30 cellular contexts compared by ENCODE assay signal in the genomic region with DNA sequence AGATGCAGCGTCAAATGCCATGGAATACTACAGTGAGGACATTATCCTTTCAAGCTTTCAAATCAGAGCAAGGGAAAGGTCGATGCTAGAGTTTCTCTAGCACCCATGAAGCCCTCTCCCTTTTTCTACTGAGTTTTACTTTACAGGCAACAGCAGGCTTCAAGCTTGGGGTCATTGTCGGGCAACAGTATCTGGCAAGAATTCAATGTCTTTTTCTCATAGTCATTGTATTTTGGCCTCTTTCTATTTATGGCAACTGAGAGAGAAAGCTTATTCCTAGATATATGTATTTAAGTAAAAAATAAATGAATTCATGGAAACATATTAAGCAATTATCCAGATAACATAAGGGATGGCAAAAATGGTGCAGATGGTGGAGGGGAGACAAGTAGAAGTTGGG. TPM values are rescaled to one million over a fixed set of nuclear protein-coding genes. Genes with fewer than 3 reads are reported as not detected.
DNase-seq lines count a peak whose midpoint lies in the region; ATAC-seq and TF ChIP-seq lines count a peak whose summit lies in the region.
"Had no signal": no experiment of that assay in that cellular context is flagged by ENCODE, and none has a peak within 500 bp of the region (broad histone marks: within the 10 kb centered on the region; RNA-seq: fewer than 3 reads in every experiment).

No MANE protein-coding gene starts in this region.

- no peak for DNase-seq in adipocyte (ENCODE audit: low read depth)
- DNase-seq in fibroblast of pulmonary artery (ENCODE audit: low read depth): peak; percentile 70
- DNase-seq in osteoblast (ENCODE audit: insufficient read length, low spot score, missing footprints): no peak
- no peak for DNase-seq in activated CD8-positive, alpha-beta memory T cell treated with anti-CD3 and anti-CD28 coated beads, Interleukin-2, amount 10 ng/mL, durations not matched to agents 7 days and 5 days
- DNase-seq in stimulated activated naive CD8-positive, alpha-beta T cell treated with anti-CD3 and anti-CD28 coated beads, Interleukin-15, Interleukin-2, amounts not matched to agents 100 U/mL and 50 U/mL, for 24 hours: no peak
- DNase-seq in erythroblast (lab: John Stamatoyannopoulos, UW): no peak
- DNase-seq: activated CD4-positive, alpha-beta T cell treated with anti-CD3 and anti-CD28 coated beads, Interleukin-2, amount 50 U/mL, for 48 hours; activated naive CD4-positive, alpha-beta T cell treated with anti-CD3 and anti-CD28 coated beads for 36 hours; amygdala; colonic mucosa; COR-L47; effector memory CD4-positive, alpha-beta T cell; GM23248; mesendoderm; NCI-H146; NCI-H345; PC-9; SHP77; stimulated activated CD4-positive, alpha-beta T cell treated with anti-CD3 and anti-CD28 coated beads, Interleukin-12 subunit alpha, Interleukin-12 subunit beta, amount 100 ng/mL, for 4 hours; stimulated activated CD4-positive, alpha-beta T cell treated with anti-CD3 and anti-CD28 coated beads, Interleukin-4, amount 100 ng/mL, for 1 hour; T-helper 2 cell had no signal

- no peak overlapping the region for H3K4me3 Mint-ChIP-seq in activated CD8-positive, alpha-beta memory T cell treated with anti-CD3 and anti-CD28 coated beads, Interleukin-2, amount 10 ng/mL, durations not matched to agents 7 days and 5 days
- H3K4me3 Mint-ChIP-seq: activated naive CD4-positive, alpha-beta T cell treated with anti-CD3 and anti-CD28 coated beads for 36 hours; neural crest cell had no signal

- no peak for TF ChIP-seq POLR2A in erythroblast (IDR thresholded peaks at IDR 0.05; ENCODE audit: low read length)

- H3K4me2 ChIP-seq in BLaER1 (peak overlapping the region; percentile 39), osteoblast (ENCODE audit: insufficient read depth, low read length) (peak overlapping the region; percentile 4)
- H3K4me2 ChIP-seq: PC-9 had no signal

- no peaks in the 10 kb centered on the region for H3K27me3 ChIP-seq in BLaER1
- no peaks in the 10 kb centered on the region for H3K27me3 ChIP-seq in adipocyte (replicated peaks; ENCODE audit: control insufficient read depth, insufficient read depth, low read length)
- no peaks in the 10 kb centered on the region for H3K27me3 ChIP-seq in osteoblast (ENCODE audit: insufficient read depth, low read length)
- H3K27me3 ChIP-seq: colonic mucosa, tibial nerve had no signal

- H3K9me3 ChIP-seq in BLaER1 (no peaks in the 10 kb centered on the region), adipocyte (ENCODE audit: control insufficient read depth, low read length) (no peaks in the 10 kb centered on the region), osteoblast (ENCODE audit: low read depth, low read length) (no peaks in the 10 kb centered on the region)
- H3K9me3 ChIP-seq: colonic mucosa, tibial nerve had no signal

- H3K4me3 ChIP-seq in BLaER1 (no peak overlapping the region), adipocyte (ENCODE audit: low read length) (peak overlapping the region; percentile 20), fibroblast of pulmonary artery (replicated peaks; ENCODE audit: low read depth, low read length) (no peak overlapping the region), osteoblast (ENCODE audit: insufficient read depth, low read length) (no peak overlapping the region)
- H3K4me3 ChIP-seq: colonic mucosa, GM23248, PC-9, tibial nerve had no signal

- ATAC-seq in GM18867 (IDR thresholded peaks at IDR 0.05; ENCODE audit: unreplicated experiment): no peak
- no peak for ATAC-seq in activated CD8-positive, alpha-beta memory T cell treated with anti-CD3 and anti-CD28 coated beads, Interleukin-2, amount 10 ng/mL, durations not matched to agents 7 days and 5 days
- no peak for ATAC-seq in stimulated activated naive CD8-positive, alpha-beta T cell treated with anti-CD3 and anti-CD28 coated beads, Interleukin-15, Interleukin-2, amounts not matched to agents 100 U/mL and 50 U/mL, for 24 hours

- H3K9ac ChIP-seq in BLaER1: no peak overlapping the region
- H3K9ac ChIP-seq in adipocyte (ENCODE audit: low read length): peak overlapping the region; percentile 22
- H3K9ac ChIP-seq: GM23248, parathyroid adenoma had no signal

- H2AFZ ChIP-seq in osteoblast (ENCODE audit: low read length): no peak overlapping the region
- H2AFZ ChIP-seq: GM23248, parathyroid adenoma, PC-9 had no signal

- H4K20me1 ChIP-seq in BLaER1: no peaks in the 10 kb centered on the region
- H4K20me1 ChIP-seq in osteoblast (ENCODE audit: insufficient read depth, low read length): no peaks in the 10 kb centered on the region

- H3K27ac ChIP-seq in BLaER1 (no peak overlapping the region), osteoblast (ENCODE audit: low read depth, low read length) (peak overlapping the region; percentile 41)
- H3K27ac ChIP-seq: C4-2B, colonic mucosa, GM23248, parathyroid adenoma, PC-9 had no signal

- peaks cover 21% of the 10 kb centered on the region for H3K4me1 Mint-ChIP-seq in activated CD8-positive, alpha-beta memory T cell treated with anti-CD3 and anti-CD28 coated beads, Interleukin-2, amount 10 ng/mL, durations not matched to agents 7 days and 5 days
- H3K4me1 Mint-ChIP-seq: neural crest cell had no signal

- H3K9me3 Mint-ChIP-seq in activated CD8-positive, alpha-beta memory T cell treated with anti-CD3 and anti-CD28 coated beads, Interleukin-2, amount 10 ng/mL, durations not matched to agents 7 days and 5 days (ENCODE audit: low read depth): no peaks in the 10 kb centered on the region
- H3K9me3 Mint-ChIP-seq: activated naive CD4-positive, alpha-beta T cell treated with anti-CD3 and anti-CD28 coated beads for 36 hours; neural crest cell had no signal

- no peaks in the 10 kb centered on the region for H3K36me3 ChIP-seq in BLaER1
- H3K36me3 ChIP-seq in adipocyte (ENCODE audit: control insufficient read depth, insufficient read depth, low read length, severe bottlenecking): no peaks in the 10 kb centered on the region
- H3K36me3 ChIP-seq in osteoblast (ENCODE audit: insufficient read depth, low read length): no peaks in the 10 kb centered on the region
- H3K36me3 ChIP-seq: colonic mucosa, tibial nerve had no signal

- H3K79me2 ChIP-seq in osteoblast (ENCODE audit: insufficient read depth, low read length): no peaks in the 10 kb centered on the region
- H3K79me2 ChIP-seq: parathyroid adenoma had no signal

- H3K27ac Mint-ChIP-seq in activated CD8-positive, alpha-beta memory T cell treated with anti-CD3 and anti-CD28 coated beads, Interleukin-2, amount 10 ng/mL, durations not matched to agents 7 days and 5 days: no peak overlapping the region
- H3K27ac Mint-ChIP-seq: activated naive CD4-positive, alpha-beta T cell treated with anti-CD3 and anti-CD28 coated beads for 36 hours had no signal

- CTCF ChIA-PET in activated CD8-positive, alpha-beta memory T cell treated with anti-CD3 and anti-CD28 coated beads, Interleukin-2, amount 10 ng/mL, durations not matched to agents 7 days and 5 days (lab: Charles Lee): interaction anchor here (1.3 to 1.4 kb wide), 2 partner anchors 9 to 10 kb away, joined by 4 to 6 read pairs; no protein-coding TSS in a partner anchor

- peaks cover 42% of the 10 kb centered on the region for H3K4me1 ChIP-seq in BLaER1
- H3K4me1 ChIP-seq in adipocyte (ENCODE audit: control insufficient read depth, insufficient read depth, low read length): peaks cover 51% of the 10 kb centered on the region
- peaks cover 30% of the 10 kb centered on the region for H3K4me1 ChIP-seq in osteoblast (ENCODE audit: insufficient read depth, low read length)
- H3K4me1 ChIP-seq: colonic mucosa, parathyroid adenoma had no signal

- no peaks in the 10 kb centered on the region for H3K36me3 Mint-ChIP-seq in activated CD8-positive, alpha-beta memory T cell treated with anti-CD3 and anti-CD28 coated beads, Interleukin-2, amount 10 ng/mL, durations not matched to agents 7 days and 5 days

- peaks cover 3% of the 10 kb centered on the region for H3K27me3 Mint-ChIP-seq in activated CD8-positive, alpha-beta memory T cell treated with anti-CD3 and anti-CD28 coated beads, Interleukin-2, amount 10 ng/mL, durations not matched to agents 7 days and 5 days

- no peak for TF ChIP-seq CTCF in fibroblast of pulmonary artery (IDR thresholded peaks at IDR 0.05; ENCODE audit: low read length, missing control alignments)
- TF ChIP-seq CTCF in osteoblast (IDR thresholded peaks at IDR 0.05; ENCODE audit: extremely low read depth, low read depth, low read length): no peak

RNA-seq across cellular contexts. Expression of a gene that starts 0.4 kb away (rescaled TPM):
- total RNA-seq in osteoblast: not detected in 2 replicates
- total RNA-seq in activated CD8-positive, alpha-beta memory T cell treated with anti-CD3 and anti-CD28 coated beads, Interleukin-2, amount 10 ng/mL, durations not matched to agents 7 days and 5 days: not detected
- total RNA-seq: activated naive CD4-positive, alpha-beta T cell treated with anti-CD3 and anti-CD28 coated beads for 36 hours; bronchial epithelial cell; colonic mucosa; epithelial cell of proximal tubule; GM23248; kidney epithelial cell; neural crest cell; PC-9; tibial nerve had no signal

RNA-seq across cellular contexts. Expression of a gene that starts 28.0 kb away (rescaled TPM):
- 52.1 and 57.2 TPM in 2 replicates for total RNA-seq in osteoblast
- total RNA-seq in activated CD8-positive, alpha-beta memory T cell treated with anti-CD3 and anti-CD28 coated beads, Interleukin-2, amount 10 ng/mL, durations not matched to agents 7 days and 5 days: 100 to 1,000 TPM; 156 to 287 TPM

RNA-seq across cellular contexts. Expression of a gene that starts 29.4 kb away (rescaled TPM):
- 190 and 209 TPM in 2 replicates for total RNA-seq in osteoblast
- total RNA-seq in activated CD8-positive, alpha-beta memory T cell treated with anti-CD3 and anti-CD28 coated beads, Interleukin-2, amount 10 ng/mL, durations not matched to agents 7 days and 5 days: 100 to 1,000 TPM; 127 to 149 TPM
